Comparison of ENCODE assay signal across 33 cellular contexts in genomic region chr12:130523208-130523607, GRCh38.
DNase-seq lines count a peak whose midpoint lies in the region; ATAC-seq, FAIRE-seq and TF ChIP-seq lines count a peak whose summit lies in the region.
"Had no signal": no experiment of that assay in that cellular context is flagged by ENCODE, and none has a peak within 500 bp of the region (broad histone marks: within the 10 kb centered on the region; RNA-seq: fewer than 3 reads in every experiment).

No MANE protein-coding gene starts in this region.

- WGBS in H1 (ENCODE audit: extremely low coverage in 1 of 2, insufficient coverage in 1 of 2, insufficient read length in 1 of 2, insufficient replicate concordance in 2 of 2, low coverage in 1 of 2, low lambda C conversion rate in 2 of 2, missing lambda C conversion rate in 1 of 2), 2 experiments = 94% methylated on average over 9 of the region's 9 CpGs; no CpG with 5 or more reads in 1 of the 2 experiments

- intact Hi-C loops in Panc1 (cut with micrococcal nuclease; ENCODE audit: unreplicated experiment) = no loop called here

- peak; percentile 56; the same call in 1 of the 2 replicates for ATAC-seq in Panc1
- ATAC-seq: A549; CD8-positive, alpha-beta T cell had no signal

- H2BK5ac ChIP-seq in H1 (ENCODE audit: low read depth, low read length) = no peak overlapping the region

- no peaks in the 10 kb centered on the region for H3K79me1 ChIP-seq in H1 (ENCODE audit: low read depth, low read length)

- no peak overlapping the region for H2AFZ ChIP-seq in H1 (ENCODE audit: low read length)

- FAIRE-seq in H1 (lab: Jason Lieb, UNC) = no peak
- FAIRE-seq: A204.1, A549, D721Med had no signal

- no peak for TF ChIP-seq EP300 in H1 (IDR thresholded peaks at IDR 0.05; ENCODE audit: borderline replicate concordance in 1 of 2, low read depth in 2 of 2, low read length in 2 of 2)

- H3K18ac ChIP-seq in H1 (ENCODE audit: extremely low read depth, low read length) = no peak overlapping the region

- no peak overlapping the region for H3K27ac ChIP-seq in Panc1 (ENCODE audit: low read length)
- H3K27ac ChIP-seq in H1 (ENCODE audit: low read depth, low read length) = no peak overlapping the region
- H3K27ac ChIP-seq: 22Rv1; A549; BLaER1; BLaER1 treated with 17β-estradiol and CSF1 and Interleukin-3, amounts not matched to agents 10 nM and 100 nM; C4-2B had no signal

- H4K91ac ChIP-seq in H1 (replicated peaks; ENCODE audit: insufficient read length, low read length) = no peak overlapping the region

- 0 out of 2 replicates have a peak overlapping the region, but pooled peaks have one; percentile 50 for H2BK12ac ChIP-seq in H1 (ENCODE audit: low read depth, low read length)

- no peak overlapping the region for H3K4me2 ChIP-seq in H1 (ENCODE audit: insufficient read depth in 1 of 2, low read depth in 2 of 2, low read length in 2 of 2)
- H3K4me2 ChIP-seq: A549; BLaER1; BLaER1 treated with 17β-estradiol and CSF1 and Interleukin-3, amounts not matched to agents 10 nM and 100 nM had no signal

- no peak overlapping the region for H3K23ac ChIP-seq in H1 (ENCODE audit: insufficient read length)

- POLR2A ChIA-PET in Panc1 (lab: Charles Lee) = no interaction called here
- POLR2A ChIA-PET in H1 (lab: Charles Lee; ENCODE audit: partially characterized antibody) = no interaction called here

- H3K56ac ChIP-seq in H1 (replicated peaks; ENCODE audit: insufficient read length, low read depth, low read length) = no peak overlapping the region

- no peaks in the 10 kb centered on the region for H3K36me3 ChIP-seq in Panc1 (ENCODE audit: control insufficient read depth, insufficient read depth, low read length)
- no peaks in the 10 kb centered on the region for H3K36me3 ChIP-seq in H1 (ENCODE audit: control insufficient read depth in 2 of 4, insufficient read depth in 4 of 4, low read length in 3 of 4)
- H3K36me3 ChIP-seq in MG63 = no peaks in the 10 kb centered on the region
- H3K36me3 ChIP-seq: BLaER1; BLaER1 treated with 17β-estradiol and CSF1 and Interleukin-3, amounts not matched to agents 10 nM and 100 nM had no signal

- BruUV-seq in Panc1 (replicated peaks; lab: Mats Ljungman, UMichigan) = no TSS peak

- H3K27me3 ChIP-seq in Panc1 (ENCODE audit: control insufficient read depth, insufficient read depth, low read length) = peaks cover 10% of the 10 kb centered on the region; the same call in 1 of the 2 replicates
- no peaks in the 10 kb centered on the region for H3K27me3 ChIP-seq in H1 (replicated peaks in 1 of 4; ENCODE audit: control insufficient read depth in 3 of 4, extremely low read depth in 1 of 4, insufficient read depth in 3 of 4, low read length in 3 of 4)
- no peaks in the 10 kb centered on the region for H3K27me3 ChIP-seq in MG63
- H3K27me3 ChIP-seq: BE2C, BLaER1 had no signal

- no peak overlapping the region for H2BK120ac ChIP-seq in H1 (replicated peaks; ENCODE audit: low read depth, low read length)

- H3K79me2 ChIP-seq in H1 (ENCODE audit: control insufficient read depth in 1 of 2, insufficient read depth in 2 of 2, low read length in 2 of 2) = no peaks in the 10 kb centered on the region

- DNase-seq in Panc1 (ENCODE audit: low read depth, low spot score) = no peak
- DNase-seq in H1 (ENCODE audit: low read depth in 1 of 2, low spot score in 2 of 2) = no peak
- DNase-seq in mesenteric fat pad (ENCODE audit: low spot score) = peak; percentile 20
- no peak for DNase-seq in NCI-H1417 (lab: John Stamatoyannopoulos, UW)
- no peak for DNase-seq in kidney glomerular epithelial cell (lab: John Stamatoyannopoulos, UW)
- no peak for DNase-seq in MG63
- DNase-seq: 8988T; ACHN; AML-193; BE2C; C1 segment of cervical spinal cord; Caco-2; Calu3; CD4-positive, alpha-beta memory T cell; CD4-positive, alpha-beta T cell; CD4-positive, CD25-positive, alpha-beta regulatory T cell; CD8-positive, alpha-beta memory T cell; CD8-positive, alpha-beta T cell; COR-L47; DMS 273 treated with DMSO at 0.1 percent for 48 hours; DMS153; DMS53; DMS79; DMS79 treated with DMSO at 0.1 percent for 48 hours; DND-41; EL had no signal

- no peak overlapping the region for H4K8ac ChIP-seq in H1 (ENCODE audit: extremely low read depth, insufficient read depth, low read length)

- H3K9me3 ChIP-seq in Panc1 (ENCODE audit: control insufficient read depth, insufficient read depth, low read depth, low read length) (no peaks in the 10 kb centered on the region), H1 (ENCODE audit: insufficient read depth in 2 of 2, low read depth in 1 of 2, low read length in 1 of 2) (no peaks in the 10 kb centered on the region), MG63 (no peaks in the 10 kb centered on the region)
- H3K9me3 ChIP-seq: A549; BE2C; BLaER1; BLaER1 treated with 17β-estradiol and CSF1 and Interleukin-3, amounts not matched to agents 10 nM and 100 nM; Caco-2 had no signal

- CTCF ChIA-PET in Panc1 (lab: Charles Lee) = no interaction called here
- CTCF ChIA-PET in H1 (lab: Charles Lee; ENCODE audit: partially characterized antibody) = interaction anchor here (0.6 to 1.0 kb wide), 2 partner anchors 481 to 515 kb away, joined by 3 to 4 read pairs; no protein-coding TSS in a partner anchor

- H4K5ac ChIP-seq in H1 (ENCODE audit: insufficient read length, low read depth, low read length) = no peak overlapping the region

- no peak for TF ChIP-seq RAD21 in H1 (IDR thresholded peaks at IDR 0.05 in 1 of 2, conservative IDR thresholded peaks at IDR 0.05 in 1 of 2; ENCODE audit: low read depth in 2 of 2, low read length in 2 of 2)

- no peak overlapping the region for H3K4ac ChIP-seq in H1 (replicated peaks; ENCODE audit: insufficient read length, low read depth, low read length)

- H2BK20ac ChIP-seq in H1 (ENCODE audit: low read length) = no peak overlapping the region

- TF ChIP-seq CTCF in Panc1 (IDR thresholded peaks at IDR 0.05) (no peak), H1 (IDR thresholded peaks at IDR 0.05; ENCODE audit: control extremely low read depth in 1 of 3, insufficient read depth in 1 of 3, low read depth in 1 of 3, low read length in 3 of 3) (no peak)

- H3K4me1 ChIP-seq in Panc1 (ENCODE audit: control insufficient read depth, insufficient read depth, low read length) (no peaks in the 10 kb centered on the region), H1 (replicated peaks in 1 of 4; ENCODE audit: control insufficient read depth in 3 of 4, insufficient read depth in 4 of 4, low read length in 3 of 4) (peaks cover 0 to 3% (median 0%) of the 10 kb centered on the region in 4 experiments; a peak in 3 of 7 replicates)
- H3K4me1 ChIP-seq: A549, Caco-2 had no signal

- H3K23me2 ChIP-seq in H1 (ENCODE audit: low read depth, low read length) = no peaks in the 10 kb centered on the region

- in situ Hi-C loops in Panc1 (cut with HindIII; ENCODE audit: low pct_unique_long_range_greater_than_20kb, low sequenced_read_pairs) = no loop called here

- no peak overlapping the region for H2AK5ac ChIP-seq in H1 (ENCODE audit: low read depth, low read length)

- H3K14ac ChIP-seq in H1 (ENCODE audit: insufficient read length) = no peak overlapping the region

- TF ChIP-seq POLR2A in H1 (IDR thresholded peaks at IDR 0.05; ENCODE audit: control extremely low read depth in 1 of 2, low read depth in 2 of 2, low read length in 2 of 2) = no peak

- H3K4me3 ChIP-seq in Panc1 (ENCODE audit: low read depth in 2 of 2, low read length in 2 of 2) = no peak overlapping the region
- no peak overlapping the region for H3K4me3 ChIP-seq in H1 (ENCODE audit: extremely low read depth in 1 of 4, insufficient read depth in 2 of 4, low read depth in 3 of 4, low read length in 4 of 4)
- H3K4me3 ChIP-seq in MG63 = no peak overlapping the region
- H3K4me3 ChIP-seq: A549; BLaER1; BLaER1 treated with 17β-estradiol and CSF1 and Interleukin-3, amounts not matched to agents 10 nM and 100 nM had no signal

- H3K9ac ChIP-seq in H1 (replicated peaks in 1 of 4; ENCODE audit: extremely low read depth in 1 of 4, low read depth in 3 of 4, low read length in 3 of 4) = no peak overlapping the region
- H3K9ac ChIP-seq: BLaER1; BLaER1 treated with 17β-estradiol and CSF1 and Interleukin-3, amounts not matched to agents 10 nM and 100 nM had no signal

- H4K20me1 ChIP-seq in H1 (replicated peaks in 1 of 2; ENCODE audit: control insufficient read depth in 1 of 2, insufficient read depth in 2 of 2, low read length in 2 of 2) = peaks cover 0 to 2% of the 10 kb centered on the region in 2 experiments

- H2BK15ac ChIP-seq in H1 (ENCODE audit: low read length) = no peak overlapping the region

TF ChIP-seq in H1, 55 proteins besides CTCF, POLR2A, EP300 and RAD21:
- TF ChIP-seq SRF (IDR thresholded peaks at IDR 0.05; ENCODE audit: low read depth, low read length) = no peak
- TF ChIP-seq POLR2AphosphoS5 (IDR thresholded peaks at IDR 0.05; ENCODE audit: low read depth, low read length) = no peak
- no peak for TF ChIP-seq CTBP2 (IDR thresholded peaks at IDR 0.05; ENCODE audit: borderline replicate concordance, insufficient read depth, insufficient read length, low read length)
- TF ChIP-seq TAF1 (IDR thresholded peaks at IDR 0.05; ENCODE audit: low read depth, low read length) = no peak
- no peak for TF ChIP-seq PHF8 (conservative IDR thresholded peaks at IDR 0.05; ENCODE audit: low read depth, low read length)
- no peak for TF ChIP-seq TBP (IDR thresholded peaks at IDR 0.05; ENCODE audit: low read depth, low read length)
- no peak for TF ChIP-seq JUND (IDR thresholded peaks at IDR 0.05; ENCODE audit: low read length)
- TF ChIP-seq, protein P1, sequence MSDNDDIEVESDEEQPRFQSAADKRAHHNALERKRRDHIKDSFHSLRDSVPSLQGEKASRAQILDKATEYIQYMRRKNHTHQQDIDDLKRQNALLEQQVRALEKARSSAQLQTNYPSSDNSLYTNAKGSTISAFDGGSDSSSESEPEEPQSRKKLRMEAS (IDR thresholded peaks at IDR 0.05) = no peak
- no peak for TF ChIP-seq SIRT6 (IDR thresholded peaks at IDR 0.05; ENCODE audit: low read length)
- no peak for TF ChIP-seq CHD2 (IDR thresholded peaks at IDR 0.05; ENCODE audit: low read length)
- TF ChIP-seq HDAC6 (IDR thresholded peaks at IDR 0.05; ENCODE audit: low read depth, low read length) = no peak
- no peak for TF ChIP-seq EGR1 (IDR thresholded peaks at IDR 0.05; ENCODE audit: borderline replicate concordance, low read depth, low read length)
- no peak for TF ChIP-seq TEAD4 (IDR thresholded peaks at IDR 0.05; ENCODE audit: low read depth, low read length)
- TF ChIP-seq MAFK (IDR thresholded peaks at IDR 0.05; ENCODE audit: low read depth, low read length) = no peak
- no peak for TF ChIP-seq BCL11A (IDR thresholded peaks at IDR 0.05; ENCODE audit: low read depth in 2 of 2, low read length in 2 of 2)
- TF ChIP-seq, protein P2, sequence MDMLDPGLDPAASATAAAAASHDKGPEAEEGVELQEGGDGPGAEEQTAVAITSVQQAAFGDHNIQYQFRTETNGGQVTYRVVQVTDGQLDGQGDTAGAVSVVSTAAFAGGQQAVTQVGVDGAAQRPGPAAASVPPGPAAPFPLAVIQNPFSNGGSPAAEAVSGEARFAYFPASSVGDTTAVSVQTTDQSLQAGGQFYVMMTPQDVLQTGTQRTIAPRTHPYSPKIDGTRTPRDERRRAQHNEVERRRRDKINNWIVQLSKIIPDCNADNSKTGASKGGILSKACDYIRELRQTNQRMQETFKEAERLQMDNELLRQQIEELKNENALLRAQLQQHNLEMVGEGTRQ (IDR thresholded peaks at IDR 0.05; ENCODE audit: low read length) = no peak
